Comparison of ENCODE assay signal across 9 cellular contexts in the genomic region with DNA sequence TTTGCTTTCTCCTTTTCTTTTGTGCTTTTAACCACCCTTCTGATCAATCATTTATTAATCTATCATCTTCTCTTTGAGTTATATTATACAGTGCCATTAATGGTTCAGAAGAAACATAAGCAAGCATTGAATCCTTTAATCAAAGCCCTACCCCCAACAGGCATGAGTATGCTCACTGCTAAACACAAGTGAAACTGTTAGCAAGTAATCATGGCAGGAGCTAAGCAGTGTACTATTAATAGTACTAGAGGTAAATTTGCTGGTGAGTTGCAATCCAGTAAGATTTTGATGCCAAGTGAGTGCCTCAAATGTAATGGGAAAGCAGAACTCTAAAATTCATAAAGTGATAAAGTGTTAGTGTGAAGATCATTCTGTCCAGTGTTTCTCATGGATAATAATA. TPM values are rescaled to one million over a fixed set of nuclear protein-coding genes. Genes with fewer than 3 reads are reported as not detected.
DNase-seq lines count a peak whose midpoint lies in the region; ATAC-seq and TF ChIP-seq lines count a peak whose summit lies in the region.
"Had no signal": no experiment of that assay in that cellular context is flagged by ENCODE, and none has a peak within 500 bp of the region (broad histone marks: within the 10 kb centered on the region; RNA-seq: fewer than 3 reads in every experiment).

No MANE protein-coding gene starts in this region.

- peak overlapping the region; percentile 26 for H3K4me3 Mint-ChIP-seq in activated naive CD4-positive, alpha-beta T cell treated with anti-CD3 and anti-CD28 coated beads, Interleukin-2, amount 50 U/mL, for 24 hours
- peak overlapping the region; percentile 2 for H3K4me3 Mint-ChIP-seq in endothelial cell (ENCODE audit: unreplicated experiment)
- no peak overlapping the region for H3K4me3 Mint-ChIP-seq in endodermal cell

- peak; percentile 52 for ATAC-seq in HG03139 (IDR thresholded peaks at IDR 0.05; ENCODE audit: unreplicated experiment)
- ATAC-seq in upper lobe of left lung (ENCODE audit: low FRiP score in 2 of 2), result no peak
- ATAC-seq in GM21515 (IDR thresholded peaks at IDR 0.05; ENCODE audit: unreplicated experiment), result no peak

- H3K4me1 ChIP-seq in upper lobe of left lung (peaks cover 45 to 76% (median 54%) of the 10 kb centered on the region in 4 donors), endodermal cell (ENCODE audit: control insufficient read depth, insufficient read depth, low read length) (peaks cover 17% of the 10 kb centered on the region)

- H3K9me3 Mint-ChIP-seq in activated naive CD4-positive, alpha-beta T cell treated with anti-CD3 and anti-CD28 coated beads, Interleukin-2, amount 50 U/mL, for 24 hours, result no peaks in the 10 kb centered on the region
- H3K9me3 Mint-ChIP-seq in endothelial cell (ENCODE audit: unreplicated experiment) (no peaks in the 10 kb centered on the region), endodermal cell (no peaks in the 10 kb centered on the region)

- no peak for TF ChIP-seq EP300 in upper lobe of left lung (IDR thresholded peaks at IDR 0.05)

- no peaks in the 10 kb centered on the region for H3K9me3 ChIP-seq in upper lobe of left lung
- no peaks in the 10 kb centered on the region for H3K9me3 ChIP-seq in endodermal cell (ENCODE audit: control insufficient read depth, low read length)

- no peak overlapping the region for H3K27ac Mint-ChIP-seq in activated naive CD4-positive, alpha-beta T cell treated with anti-CD3 and anti-CD28 coated beads, Interleukin-2, amount 50 U/mL, for 24 hours
- H3K27ac Mint-ChIP-seq in endothelial cell (ENCODE audit: unreplicated experiment) (peak overlapping the region; percentile 48), endodermal cell (no peak overlapping the region)

- no peaks in the 10 kb centered on the region for H3K27me3 Mint-ChIP-seq in activated naive CD4-positive, alpha-beta T cell treated with anti-CD3 and anti-CD28 coated beads, Interleukin-2, amount 50 U/mL, for 24 hours
- H3K27me3 Mint-ChIP-seq in endothelial cell (ENCODE audit: unreplicated experiment), result peaks cover 1% of the 10 kb centered on the region
- peaks cover 2% of the 10 kb centered on the region for H3K27me3 Mint-ChIP-seq in endodermal cell (ENCODE audit: insufficient read depth)

- H3K4me1 Mint-ChIP-seq in activated naive CD4-positive, alpha-beta T cell treated with anti-CD3 and anti-CD28 coated beads, Interleukin-2, amount 50 U/mL, for 24 hours, result peaks cover 29% of the 10 kb centered on the region
- H3K4me1 Mint-ChIP-seq in endothelial cell (ENCODE audit: unreplicated experiment) (peaks cover 45% of the 10 kb centered on the region), endodermal cell (peaks cover 39% of the 10 kb centered on the region)

- no peak for TF ChIP-seq POLR2A in upper lobe of left lung (IDR thresholded peaks at IDR 0.05)

- H3K4me3 ChIP-seq in upper lobe of left lung, result no peak overlapping the region
- no peak overlapping the region for H3K4me3 ChIP-seq in endodermal cell (ENCODE audit: low read length)

- H3K27ac ChIP-seq in upper lobe of left lung (peak overlapping the region; percentile 54 to 79 (median 70)), endodermal cell (ENCODE audit: low read depth, low read length) (no peak overlapping the region)

- DNase-seq in activated naive CD4-positive, alpha-beta T cell (lab: John Stamatoyannopoulos, UW), result no peak
- DNase-seq in endothelial cell (ENCODE audit: low spot score), result no peak
- DNase-seq in upper lobe of left lung, result no peak
- no peak for DNase-seq in endodermal cell
- DNase-seq in cerebellar cortex (ENCODE audit: low spot score), result no peak
- DNase-seq: stimulated activated CD4-positive, alpha-beta T cell treated with anti-CD3 and anti-CD28 coated beads, Interleukin-2, amount 100 ng/mL, for 48 hours had no signal

- H3K36me3 ChIP-seq in upper lobe of left lung, result peaks cover 0 to 4% (median 0%) of the 10 kb centered on the region in 4 donors
- H3K36me3 ChIP-seq in endodermal cell (ENCODE audit: control insufficient read depth, insufficient read depth, low read length), result no peaks in the 10 kb centered on the region

- H3K27me3 ChIP-seq in upper lobe of left lung, result no peaks in the 10 kb centered on the region
- H3K27me3 ChIP-seq in endodermal cell (ENCODE audit: control insufficient read depth, insufficient read depth, low read length, poor library complexity, severe bottlenecking), result no peaks in the 10 kb centered on the region

- H3K36me3 Mint-ChIP-seq in activated naive CD4-positive, alpha-beta T cell treated with anti-CD3 and anti-CD28 coated beads, Interleukin-2, amount 50 U/mL, for 24 hours, result peaks cover 11% of the 10 kb centered on the region
- H3K36me3 Mint-ChIP-seq in endothelial cell (ENCODE audit: low read depth, unreplicated experiment) (peaks cover 4% of the 10 kb centered on the region), endodermal cell (ENCODE audit: low read depth) (peaks cover 3% of the 10 kb centered on the region)

- TF ChIP-seq CTCF in endothelial cell (IDR thresholded peaks at IDR 0.05; ENCODE audit: unreplicated experiment) (no peak), upper lobe of left lung (IDR thresholded peaks at IDR 0.05) (no peak), endodermal cell (conservative IDR thresholded peaks at IDR 0.05) (no peak)

- H3K9ac ChIP-seq in endodermal cell (ENCODE audit: extremely low read depth, low read length, poor library complexity, severe bottlenecking), result no peak overlapping the region

RNA-seq across cellular contexts. Expression of a gene that starts 57.2 kb away (rescaled TPM):
- total RNA-seq in endothelial cell (ENCODE audit: unreplicated experiment) (34.3 TPM), upper lobe of left lung (100 to 1,000 TPM in 1 of 6 donors, 10 to 100 TPM in 5; 70.4 to 103 (median 83.2) TPM), endodermal cell (10 to 100 TPM in 1 of 2 donors, 1 to 10 TPM in 1; 8.6 to 11.5 TPM)
- 16.5 TPM for polyA plus RNA-seq in endodermal cell (2013, experiment 1 of 2)
- polyA plus RNA-seq in endodermal cell (2013, experiment 2 of 2), result 17.4 TPM
